17 cellular contexts compared by ENCODE assay signal in the genomic region with DNA sequence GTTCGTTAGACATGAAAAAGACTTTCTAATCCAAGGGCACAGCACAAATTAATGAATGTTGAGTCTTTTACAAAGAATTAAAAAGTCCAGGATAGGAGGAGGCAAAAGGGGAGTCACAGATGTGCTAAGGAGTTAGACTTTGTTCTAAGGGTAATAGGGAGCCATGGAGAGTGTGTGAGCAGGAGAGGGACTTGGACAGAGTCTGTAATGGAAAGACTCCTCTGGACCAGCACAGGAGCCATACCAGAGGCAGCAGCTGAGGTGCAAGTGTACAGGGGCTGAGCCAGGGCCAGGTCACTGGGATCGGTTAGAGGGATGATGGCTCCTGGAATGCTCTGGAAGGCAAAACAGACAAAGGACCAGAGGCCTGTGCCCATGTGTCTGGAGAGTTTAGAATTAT. TPM values are rescaled to one million over a fixed set of nuclear protein-coding genes. Genes with fewer than 3 reads are reported as not detected.
DNase-seq lines count a peak whose midpoint lies in the region; ATAC-seq and TF ChIP-seq lines count a peak whose summit lies in the region.
"Had no signal": no experiment of that assay in that cellular context is flagged by ENCODE, and none has a peak within 500 bp of the region (broad histone marks: within the 10 kb centered on the region; RNA-seq: fewer than 3 reads in every experiment).

No MANE protein-coding gene starts in this region.

- H3K36me3 ChIP-seq in BLaER1: peaks cover 16% of the 10 kb centered on the region
- no peaks in the 10 kb centered on the region for H3K36me3 ChIP-seq in breast epithelium
- H3K36me3 ChIP-seq in lung (ENCODE audit: control insufficient read depth in 2 of 2, insufficient read depth in 2 of 2, low read length in 2 of 2): no peaks in the 10 kb centered on the region
- no peaks in the 10 kb centered on the region for H3K36me3 ChIP-seq in stomach smooth muscle (ENCODE audit: control insufficient read depth in 2 of 2, insufficient read depth in 2 of 2, low read length in 2 of 2)

- no peak for ATAC-seq in lung (ENCODE audit: insufficient read depth, low FRiP score)
- ATAC-seq: body of pancreas had no signal

- WGBS in lung, 2 donors: 61 to 69% methylated on average over 2 of the region's 2 CpGs

- peak overlapping the region; percentile 86 for H3K4me2 ChIP-seq in BLaER1

- DNase-seq in breast epithelium (ENCODE audit: low spot score in 2 of 2) (no peak), lung (ENCODE audit: low spot score) (no peak), NCI-H82 (lab: John Stamatoyannopoulos, UW) (no peak), pons (ENCODE audit: low spot score) (no peak), middle frontal gyrus (ENCODE audit: extremely low spot score, low spot score) (no peak)
- no peak for DNase-seq in activated CD4-positive, CD25-positive, alpha-beta regulatory T cell treated with anti-CD3 and anti-CD28 coated beads, Interleukin-2, amount 50 U/mL, for 72 hours
- DNase-seq: activated CD4-positive, alpha-beta T cell treated with anti-CD3 and anti-CD28 coated beads, Interleukin-2, amount 10 ng/mL, durations not matched to agents 24 days and 14 days; activated naive CD4-positive, alpha-beta T cell treated with Interleukin-2 at 50 U/mL for 16 hours; body of pancreas; HCEC 1CT; NCI-H1105; SK-N-SH had no signal

- TF ChIP-seq CTCF in breast epithelium (IDR thresholded peaks at IDR 0.05) (no peak), lung (IDR thresholded peaks at IDR 0.05; ENCODE audit: control extremely low read depth, extremely low read depth) (no peak)

- peak overlapping the region; percentile 38 for H3K4me3 ChIP-seq in BLaER1
- no peak overlapping the region for H3K4me3 ChIP-seq in breast epithelium
- no peak overlapping the region for H3K4me3 ChIP-seq in lung
- no peak overlapping the region for H3K4me3 ChIP-seq in stomach smooth muscle (ENCODE audit: low read length in 2 of 2)
- H3K4me3 ChIP-seq: body of pancreas, smooth muscle cell had no signal

- H3K27ac ChIP-seq in BLaER1 (peak overlapping the region; percentile 80), breast epithelium (peak overlapping the region; percentile 48 to 84), lung (ENCODE audit: low read depth in 1 of 2, low read length in 1 of 2) (peak overlapping the region; percentile 31 to 58), stomach smooth muscle (ENCODE audit: low read length) (peak overlapping the region; percentile 49)

- H4K20me1 ChIP-seq in BLaER1: no peaks in the 10 kb centered on the region

- intact Hi-C loops in breast epithelium (cut with DNase I; ENCODE audit: low total_unique reads): loop anchor here (5.0 kb wide), 1 partner anchor 499 kb away; the partner anchor contains the start of gene JAK3

- H3K4me1 ChIP-seq in BLaER1 (peaks cover 80% of the 10 kb centered on the region), breast epithelium (no peaks in the 10 kb centered on the region), lung (ENCODE audit: control insufficient read depth in 2 of 2, insufficient read depth in 2 of 2, low read length in 2 of 2) (peaks cover 6 to 15% of the 10 kb centered on the region in 2 donors), stomach smooth muscle (ENCODE audit: control insufficient read depth, insufficient read depth, low read length) (peaks cover 27% of the 10 kb centered on the region)
- H3K4me1 ChIP-seq: body of pancreas had no signal

- TF ChIP-seq POLR2A in breast epithelium (IDR thresholded peaks at IDR 0.05): no peak

- H3K27me3 ChIP-seq in BLaER1 (no peaks in the 10 kb centered on the region), breast epithelium (no peaks in the 10 kb centered on the region), lung (ENCODE audit: control insufficient read depth, insufficient read depth) (no peaks in the 10 kb centered on the region), stomach smooth muscle (ENCODE audit: control insufficient read depth in 1 of 2, insufficient read depth in 2 of 2, low read length in 2 of 2) (peaks cover 0 to 4% of the 10 kb centered on the region in 2 donors)
- H3K27me3 ChIP-seq: body of pancreas had no signal

- H3K9me3 ChIP-seq in BLaER1 (no peaks in the 10 kb centered on the region), breast epithelium (no peaks in the 10 kb centered on the region), lung (ENCODE audit: control insufficient read depth in 2 of 2, insufficient read depth in 1 of 2, low read length in 1 of 2) (no peaks in the 10 kb centered on the region), stomach smooth muscle (ENCODE audit: control insufficient read depth in 2 of 2, low read length in 2 of 2) (no peaks in the 10 kb centered on the region)
- H3K9me3 ChIP-seq: body of pancreas, SK-N-SH had no signal

- peak overlapping the region; percentile 45; the same call in 1 of the 2 replicates for H3K9ac ChIP-seq in BLaER1
- no peak overlapping the region for H3K9ac ChIP-seq in stomach smooth muscle (ENCODE audit: low read length in 2 of 2)

RNA-seq across cellular contexts. Expression of gene GTPBP3, which starts 10.5 kb away (rescaled TPM):
- total RNA-seq in breast epithelium: 10 to 100 TPM; 15.5 to 22.6 (median 17.7) TPM
- 10 to 100 TPM; 22.2 to 24.1 TPM for total RNA-seq in lung
- polyA plus RNA-seq in lung: 10 to 100 TPM; 13.3 to 14.2 TPM

RNA-seq across cellular contexts. Expression of gene ANO8, which starts 13.2 kb away (rescaled TPM):
- total RNA-seq in breast epithelium (1 to 10 TPM; 5.1 to 7.2 (median 5.9) TPM), lung (10 to 100 TPM in 1 of 2 donors, 1 to 10 TPM in 1; 7.1 to 22.5 TPM)
- polyA plus RNA-seq in lung: 1 to 10 TPM; 7.1 to 8.8 TPM

RNA-seq across cellular contexts. Expression of gene PLVAP, which starts 29.3 kb away (rescaled TPM):
- total RNA-seq in breast epithelium (10 to 100 TPM; 19.9 to 68.8 (median 51.2) TPM), lung (10 to 100 TPM in 1 of 2 donors, 1 to 10 TPM in 1; 6.4 to 29.1 TPM)
- 10 to 100 TPM; 22.6 to 55.0 TPM for polyA plus RNA-seq in lung
- total RNA-seq: activated CD4-positive, alpha-beta T cell treated with anti-CD3 and anti-CD28 coated beads, Interleukin-2, amount 10 ng/mL, durations not matched to agents 24 days and 14 days; fibroblast of lung; smooth muscle cell had no signal
- polyA plus RNA-seq: fibroblast of lung, keratinocyte, SK-N-SH, smooth muscle cell had no signal

RNA-seq across cellular contexts. Expression of gene DDA1, which starts 38.5 kb away (rescaled TPM):
- 10 to 100 TPM in 2 of 3 donors, 1 to 10 TPM in 1; 9.2 to 18.7 (median 11.1) TPM for total RNA-seq in breast epithelium
- 10 to 100 TPM; 16.1 to 40.7 TPM for total RNA-seq in lung
- 10 to 100 TPM; 60.2 to 66.5 TPM for polyA plus RNA-seq in lung

RNA-seq across cellular contexts. Expression of gene MRPL34, which starts 42.2 kb away (rescaled TPM):
- total RNA-seq in breast epithelium (100 to 1,000 TPM in 1 of 3 donors, 10 to 100 TPM in 2; 88.5 to 139 (median 98.0) TPM), lung (10 to 100 TPM; 22.3 to 85.7 TPM)
- polyA plus RNA-seq in lung: 100 to 1,000 TPM; 101 to 137 TPM
